31 cellular contexts compared by ENCODE assay signal in genomic region chr20:45639687-45640086, GRCh38. TPM values are rescaled to one million over a fixed set of nuclear protein-coding genes. Genes with fewer than 3 reads are reported as not detected.
DNase-seq lines count a peak whose midpoint lies in the region; ATAC-seq, FAIRE-seq and TF ChIP-seq lines count a peak whose summit lies in the region.
"Had no signal": no experiment of that assay in that cellular context is flagged by ENCODE, and none has a peak within 500 bp of the region (broad histone marks: within the 10 kb centered on the region; RNA-seq: fewer than 3 reads in every experiment).

No MANE protein-coding gene starts in this region.

- H2BK15ac ChIP-seq in IMR-90 (ENCODE audit: low read depth, low read length), result no peak overlapping the region

- no peak for FAIRE-seq in HepG2 (lab: Jason Lieb, UNC)
- FAIRE-seq: GM12878, GM12892, GM18507, GM19239 had no signal

- no peak overlapping the region for H4K8ac ChIP-seq in IMR-90 (ENCODE audit: low read depth in 2 of 2, low read length in 2 of 2)

- H3K9ac ChIP-seq in HepG2 (ENCODE audit: insufficient read depth, low read depth, low read length) (no peak overlapping the region), IMR-90 (ENCODE audit: low read depth, low read length) (no peak overlapping the region)
- H3K9ac ChIP-seq: BLaER1 had no signal

- H3K9me3 Mint-ChIP-seq in activated T-helper 2 cell treated with anti-CD3 and anti-CD28 coated beads, Interferon-gamma antibody, Interleukin-2, Interleukin-4, amounts not matched to agents 10 μg/mL and 5 μg/mL and 100 μg/mL, durations not matched to agents 14 hours and 24 hours and 36 hours, result no peaks in the 10 kb centered on the region
- H3K9me3 Mint-ChIP-seq: CD4-positive, CD25-positive, alpha-beta regulatory T cell; CD8-positive, alpha-beta memory T cell had no signal

- no peak overlapping the region for H2BK5ac ChIP-seq in IMR-90 (ENCODE audit: low read depth, low read length, poor library complexity, severe bottlenecking)

- H3K4me3 ChIP-seq in HepG2 (replicated peaks in 1 of 3; ENCODE audit: insufficient read depth in 1 of 3, low read depth in 2 of 3, low read length in 3 of 3), result no peak overlapping the region
- H3K4me3 ChIP-seq in right lobe of liver, result no peak overlapping the region
- H3K4me3 ChIP-seq in IMR-90 (ENCODE audit: insufficient read depth, low read depth, low read length), result no peak overlapping the region
- H3K4me3 ChIP-seq: BLaER1, GM12878 had no signal

- peaks cover 5% of the 10 kb centered on the region for H3K27me3 Mint-ChIP-seq in activated T-helper 2 cell treated with anti-CD3 and anti-CD28 coated beads, Interferon-gamma antibody, Interleukin-2, Interleukin-4, amounts not matched to agents 10 μg/mL and 5 μg/mL and 100 μg/mL, durations not matched to agents 14 hours and 24 hours and 36 hours (ENCODE audit: low read depth)

- H3K4me1 ChIP-seq in HepG2 (ENCODE audit: insufficient read depth, low read length), result no peaks in the 10 kb centered on the region
- no peaks in the 10 kb centered on the region for H3K4me1 ChIP-seq in right lobe of liver
- H3K4me1 ChIP-seq in IMR-90 (ENCODE audit: control insufficient read depth, insufficient read depth, low read length), result no peaks in the 10 kb centered on the region
- H3K4me1 ChIP-seq: BE2C, BLaER1 had no signal

- CTCF ChIA-PET in HepG2 (lab: Yijun Ruan, JAX; ENCODE audit: low intra/inter-chr PET ratio, low total read pairs) (no interaction called here), IMR-90 (lab: Yijun Ruan, JAX) (interaction anchor here (1.2 kb wide), 1 partner anchor 10 kb away, joined by 3 read pairs; the partner anchor contains the start of gene WFDC10A)

- 5% methylated on average over 5 of the region's 5 CpGs for WGBS in HepG2 (ENCODE audit: low lambda C conversion rate)
- 68% methylated on average over 5 of the region's 5 CpGs for WGBS in right lobe of liver (ENCODE audit: insufficient coverage, low coverage, low lambda C conversion rate, missing lambda C conversion rate)
- 35% methylated on average over 2 of the region's 5 CpGs; no CpG with 5 or more reads in 1 of the 2 experiments for WGBS in IMR-90 (ENCODE audit: extremely low coverage in 2 of 2, insufficient read length in 1 of 2), 2 experiments

- H3K4me2 ChIP-seq in HepG2 (ENCODE audit: low read depth, low read length) (no peak overlapping the region), IMR-90 (ENCODE audit: low read depth, low read length) (no peak overlapping the region)
- H3K4me2 ChIP-seq: BLaER1 had no signal

- no peak overlapping the region for H3K4ac ChIP-seq in IMR-90 (ENCODE audit: low read depth, low read length)

- no peaks in the 10 kb centered on the region for H3K9me1 ChIP-seq in IMR-90 (ENCODE audit: insufficient read depth, low read length)

- H3K27me3 ChIP-seq in HepG2 (ENCODE audit: control insufficient read depth in 1 of 2, insufficient read depth in 2 of 2, low read length in 2 of 2), result no peaks in the 10 kb centered on the region
- H3K27me3 ChIP-seq in right lobe of liver, result no peaks in the 10 kb centered on the region
- no peaks in the 10 kb centered on the region for H3K27me3 ChIP-seq in IMR-90 (ENCODE audit: control insufficient read depth, insufficient read depth, low read length)
- H3K27me3 ChIP-seq: BE2C, BLaER1 had no signal

- H4K20me1 ChIP-seq in HepG2 (ENCODE audit: insufficient read depth, low read length) (no peaks in the 10 kb centered on the region), IMR-90 (ENCODE audit: insufficient read depth, low read length) (no peaks in the 10 kb centered on the region)
- H4K20me1 ChIP-seq: BLaER1 had no signal

- DNase-seq in HepG2 (ENCODE audit: low spot score), result no peak
- DNase-seq in right lobe of liver, result no peak
- no peak for DNase-seq in IMR-90
- DNase-seq in activated T-helper 2 cell treated with anti-CD3 and anti-CD28 coated beads, Interferon-gamma antibody, Interleukin-2, Interleukin-4, amounts not matched to agents 10 μg/mL and 5 μg/mL and 100 μg/mL, durations not matched to agents 14 hours and 24 hours and 36 hours (ENCODE audit: low spot score), result no peak
- DNase-seq in NCI-H774 (lab: John Stamatoyannopoulos, UW), result no peak
- DNase-seq: ACHN; BE2C; C1 segment of cervical spinal cord; CD4-positive, CD25-positive, alpha-beta regulatory T cell; CD8-positive, alpha-beta memory T cell; COR-L47; DMS 273 treated with DMSO at 0.1 percent for 48 hours; DMS153; DMS53; DMS79; DND-41; EL; GDM1 had no signal

- H2AK5ac ChIP-seq in IMR-90 (ENCODE audit: low read depth, low read length), result no peak overlapping the region

- TF ChIP-seq EP300 in HepG2 (IDR thresholded peaks at IDR 0.05; ENCODE audit: low read depth in 2 of 2, low read length in 2 of 2), result no peak
- TF ChIP-seq EP300 in HepG2 (CRISPR knock-in tag; IDR thresholded peaks at IDR 0.05; ENCODE audit: borderline replicate concordance), result no peak

- BruUV-seq in HepG2 (replicated peaks; lab: Mats Ljungman, UMichigan) (no TSS peak), IMR-90 (replicated peaks; lab: Mats Ljungman, UMichigan) (no TSS peak)

- H3K23ac ChIP-seq in IMR-90 (ENCODE audit: low read depth, low read length), result no peak overlapping the region

- no peaks in the 10 kb centered on the region for H3K79me2 ChIP-seq in HepG2 (ENCODE audit: insufficient read depth, low read length)

- intact Hi-C loops in HepG2 (cut with micrococcal nuclease; ENCODE audit: unreplicated experiment) (no loop called here), right lobe of liver (cut with DNase I) (no loop called here), IMR-90 (cut with micrococcal nuclease) (no loop called here)
- intact Hi-C loops in activated T-helper 2 cell treated with anti-CD3 and anti-CD28 coated beads, Interferon-gamma antibody, Interleukin-2, Interleukin-4, amounts not matched to agents 10 μg/mL and 5 μg/mL and 100 μg/mL, durations not matched to agents 14 hours and 24 hours and 36 hours (cut with micrococcal nuclease), result no loop called here

- TF ChIP-seq POLR2A in HepG2 (IDR thresholded peaks at IDR 0.05; ENCODE audit: insufficient read depth in 1 of 2, low read depth in 2 of 2, low read length in 2 of 2) (no peak), right lobe of liver (IDR thresholded peaks at IDR 0.05) (no peak), IMR-90 (IDR thresholded peaks at IDR 0.05; ENCODE audit: low read depth, low read length) (no peak)

- H2AK9ac ChIP-seq in IMR-90 (replicated peaks; ENCODE audit: low read depth, low read length, poor library complexity), result no peak overlapping the region

- H3K4me3 Mint-ChIP-seq in activated T-helper 2 cell treated with anti-CD3 and anti-CD28 coated beads, Interferon-gamma antibody, Interleukin-2, Interleukin-4, amounts not matched to agents 10 μg/mL and 5 μg/mL and 100 μg/mL, durations not matched to agents 14 hours and 24 hours and 36 hours (ENCODE audit: low read depth), result no peak overlapping the region
- H3K4me3 Mint-ChIP-seq: CD14-positive monocyte; CD4-positive, alpha-beta memory T cell; CD4-positive, CD25-positive, alpha-beta regulatory T cell; CD8-positive, alpha-beta memory T cell had no signal

- ATAC-seq in HepG2, result no peak
- no peak for ATAC-seq in right lobe of liver
- ATAC-seq in IMR-90 (ENCODE audit: low read depth), result no peak
- ATAC-seq: GM12878 had no signal

- no peak overlapping the region for H3K27ac Mint-ChIP-seq in activated T-helper 2 cell treated with anti-CD3 and anti-CD28 coated beads, Interferon-gamma antibody, Interleukin-2, Interleukin-4, amounts not matched to agents 10 μg/mL and 5 μg/mL and 100 μg/mL, durations not matched to agents 14 hours and 24 hours and 36 hours
- H3K27ac Mint-ChIP-seq: CD14-positive monocyte; CD4-positive, CD25-positive, alpha-beta regulatory T cell; CD8-positive, alpha-beta memory T cell had no signal

- no peak overlapping the region for H3K14ac ChIP-seq in IMR-90 (replicated peaks; ENCODE audit: low read depth, low read length)

- H3K27ac ChIP-seq in HepG2 (ENCODE audit: extremely low read length, insufficient read depth, low read length), result no peak overlapping the region
- no peak overlapping the region for H3K27ac ChIP-seq in right lobe of liver
- H3K27ac ChIP-seq in IMR-90 (ENCODE audit: insufficient read depth, low read length), result no peak overlapping the region
- H3K27ac ChIP-seq: 22Rv1, BLaER1 had no signal

- TF ChIP-seq RAD21 in HepG2 (CRISPR knock-in tag; IDR thresholded peaks at IDR 0.05) (no peak), IMR-90 (IDR thresholded peaks at IDR 0.05; ENCODE audit: low read length) (no peak)

- TF ChIP-seq CTCF in HepG2 (CRISPR knock-in tag; IDR thresholded peaks at IDR 0.05) (no peak), right lobe of liver (IDR thresholded peaks at IDR 0.05) (no peak), IMR-90 (conservative IDR thresholded peaks at IDR 0.05; ENCODE audit: low read depth, low read length) (no peak)

- no peak overlapping the region for H2AFZ ChIP-seq in HepG2 (ENCODE audit: low read length)
- H2AFZ ChIP-seq in IMR-90 (replicated peaks; ENCODE audit: low read length, poor library complexity), result no peak overlapping the region

- dilution Hi-C loops in IMR-90 (cut with HindIII; ENCODE audit: low sequenced_read_pairs, unreplicated experiment), result no loop called here

- H3K4me1 Mint-ChIP-seq in activated T-helper 2 cell treated with anti-CD3 and anti-CD28 coated beads, Interferon-gamma antibody, Interleukin-2, Interleukin-4, amounts not matched to agents 10 μg/mL and 5 μg/mL and 100 μg/mL, durations not matched to agents 14 hours and 24 hours and 36 hours (ENCODE audit: low read depth), result no peaks in the 10 kb centered on the region
- H3K4me1 Mint-ChIP-seq: CD14-positive monocyte; CD4-positive, alpha-beta memory T cell; CD4-positive, CD25-positive, alpha-beta regulatory T cell; CD8-positive, alpha-beta memory T cell had no signal

- no peak overlapping the region for H2BK120ac ChIP-seq in IMR-90 (ENCODE audit: low read depth, low read length)

- POLR2A ChIA-PET in HepG2 (lab: Yijun Ruan, JAX) (no interaction called here), IMR-90 (lab: Charles Lee; ENCODE audit: unreplicated experiment) (no interaction called here)

- in situ Hi-C loops in HepG2 (cut with HindIII; ENCODE audit: extremely low pct_ligation_motif_present, low pct_unique_long_range_greater_than_20kb) (no loop called here), IMR-90 (cut with MboI; ENCODE audit: low sequenced_read_pairs) (no loop called here)

- H2BK20ac ChIP-seq in IMR-90 (ENCODE audit: low read depth, low read length), result no peak overlapping the region

- H3K36me3 Mint-ChIP-seq in activated T-helper 2 cell treated with anti-CD3 and anti-CD28 coated beads, Interferon-gamma antibody, Interleukin-2, Interleukin-4, amounts not matched to agents 10 μg/mL and 5 μg/mL and 100 μg/mL, durations not matched to agents 14 hours and 24 hours and 36 hours (ENCODE audit: low read depth), result no peaks in the 10 kb centered on the region
- H3K36me3 Mint-ChIP-seq: CD14-positive monocyte; CD4-positive, alpha-beta memory T cell; CD4-positive, CD25-positive, alpha-beta regulatory T cell; CD8-positive, alpha-beta memory T cell had no signal

- H3K36me3 ChIP-seq in HepG2 (replicated peaks in 1 of 2; ENCODE audit: control insufficient read depth in 1 of 2, insufficient read depth in 2 of 2, low read length in 2 of 2) (no peaks in the 10 kb centered on the region), right lobe of liver (no peaks in the 10 kb centered on the region), IMR-90 (ENCODE audit: control insufficient read depth, insufficient read depth, low read length) (no peaks in the 10 kb centered on the region)
- H3K36me3 ChIP-seq: BE2C, BLaER1 had no signal

- H3K79me1 ChIP-seq in IMR-90 (ENCODE audit: low read depth in 1 of 2, low read length in 2 of 2), result no peaks in the 10 kb centered on the region

- no peak overlapping the region for H4K91ac ChIP-seq in IMR-90 (ENCODE audit: insufficient read depth, low read depth, low read length)

- H3K18ac ChIP-seq in IMR-90 (ENCODE audit: low read depth, low read length), result no peak overlapping the region

- no peak overlapping the region for H4K5ac ChIP-seq in IMR-90 (ENCODE audit: low read depth, low read length)

- no peak overlapping the region for H3K56ac ChIP-seq in IMR-90 (ENCODE audit: extremely low read depth, insufficient read depth, low read length)

- H3K9me3 ChIP-seq in HepG2 (ENCODE audit: low read length), result no peaks in the 10 kb centered on the region
- no peaks in the 10 kb centered on the region for H3K9me3 ChIP-seq in right lobe of liver
- H3K9me3 ChIP-seq in IMR-90 (ENCODE audit: control insufficient read depth, insufficient read depth, low read length), result no peaks in the 10 kb centered on the region
- H3K9me3 ChIP-seq: BE2C, BLaER1 had no signal

RNA-seq across cellular contexts. Expression of gene WFDC9, which starts 8.6 kb away (rescaled TPM):
- total RNA-seq in HepG2 (2016; rRNA removed; fragmentation: Illumina TruSeq; extraction: Trizol), result not detected in 2 replicates
- not detected in 2 replicates for total RNA-seq in HepG2 (2016; cell fraction: cytosol; rRNA removed; fragmentation: Illumina TruSeq; extraction: Trizol; ENCODE audit: low read depth)
- total RNA-seq in HepG2 (2016; cell fraction: insoluble cytoplasmic fraction; rRNA removed; fragmentation: Illumina TruSeq; extraction: Trizol), result not detected in 2 replicates
- total RNA-seq in HepG2 (2016; cell fraction: membrane; rRNA removed; fragmentation: Illumina TruSeq; extraction: Trizol), result not detected in 2 replicates
- not detected in 2 replicates for total RNA-seq in HepG2 (2016; cell fraction: nucleus; rRNA removed; fragmentation: Illumina TruSeq; extraction: Trizol)
- polyA plus RNA-seq in HepG2 (2011; rRNA removed), result not detected in 2 replicates
- not detected in 2 replicates for polyA plus RNA-seq in HepG2 (2011; cell fraction: cytosol; rRNA removed)
- polyA plus RNA-seq in HepG2 (2011; cell fraction: nucleus; rRNA removed), result not detected in 2 replicates
- not detected in 2 replicates for polyA plus RNA-seq in HepG2 (2012)
- not detected in 2 replicates for polyA plus RNA-seq in HepG2 (2016; cell fraction: cytosol; fragmentation: Illumina TruSeq; extraction: Trizol; ENCODE audit: low read depth)
- not detected in 2 replicates for polyA plus RNA-seq in HepG2 (2016; cell fraction: insoluble cytoplasmic fraction; fragmentation: Illumina TruSeq; extraction: Trizol; ENCODE audit: low read depth)
- not detected in 2 replicates for polyA plus RNA-seq in HepG2 (2016; cell fraction: membrane; fragmentation: Illumina TruSeq; extraction: Trizol; ENCODE audit: low read depth)
- not detected in 2 replicates for polyA plus RNA-seq in HepG2 (2016; cell fraction: nucleus; fragmentation: Illumina TruSeq; extraction: Trizol; ENCODE audit: insufficient read depth, low read depth)
- polyA minus RNA-seq in HepG2 (2011; rRNA and poly(A)+ RNA removed; ENCODE audit: low replicate concordance), result not detected in 2 replicates
- not detected in 2 replicates for polyA minus RNA-seq in HepG2 (2011; cell fraction: cytosol; rRNA and poly(A)+ RNA removed)
- polyA minus RNA-seq in HepG2 (2011; cell fraction: nucleus; rRNA and poly(A)+ RNA removed), result not detected in 2 replicates
- not detected for total RNA-seq in right lobe of liver
- total RNA-seq in IMR-90 (2012; rRNA removed), result not detected in 2 replicates
- not detected in 2 replicates for polyA plus RNA-seq in IMR-90 (2012; rRNA removed)
- polyA plus RNA-seq in IMR-90 (2012; cell fraction: cytosol; rRNA removed), result not detected in 2 replicates
- not detected in 2 replicates for polyA plus RNA-seq in IMR-90 (2012; cell fraction: nucleus; rRNA removed; ENCODE audit: low replicate concordance)
- not detected in 2 replicates for total RNA-seq in activated T-helper 2 cell treated with anti-CD3 and anti-CD28 coated beads, Interferon-gamma antibody, Interleukin-2, Interleukin-4, amounts not matched to agents 10 μg/mL and 5 μg/mL and 100 μg/mL, durations not matched to agents 14 hours and 24 hours and 36 hours
- total RNA-seq: A172; A673; CD4-positive, alpha-beta memory T cell; CD4-positive, CD25-positive, alpha-beta regulatory T cell; CD8-positive, alpha-beta memory T cell; Daoy; G401; GM12878 had no signal
- polyA plus RNA-seq: AG04450; CD14-positive monocyte; CD4-positive, alpha-beta memory T cell; CD4-positive, CD25-positive, alpha-beta regulatory T cell; CD8-positive, alpha-beta memory T cell; GM12878 had no signal

RNA-seq across cellular contexts. Expression of gene WFDC10A, which starts 10.1 kb away (rescaled TPM):
- total RNA-seq in HepG2 (2016; rRNA removed; fragmentation: Illumina TruSeq; extraction: Trizol), result not detected in 2 replicates
- not detected in 2 replicates for total RNA-seq in HepG2 (2016; cell fraction: cytosol; rRNA removed; fragmentation: Illumina TruSeq; extraction: Trizol; ENCODE audit: low read depth)
- not detected in 2 replicates for total RNA-seq in HepG2 (2016; cell fraction: insoluble cytoplasmic fraction; rRNA removed; fragmentation: Illumina TruSeq; extraction: Trizol)
- not detected in 2 replicates for total RNA-seq in HepG2 (2016; cell fraction: membrane; rRNA removed; fragmentation: Illumina TruSeq; extraction: Trizol)
- not detected in 2 replicates for total RNA-seq in HepG2 (2016; cell fraction: nucleus; rRNA removed; fragmentation: Illumina TruSeq; extraction: Trizol)
- polyA plus RNA-seq in HepG2 (2011; rRNA removed), result not detected in 2 replicates
- polyA plus RNA-seq in HepG2 (2011; cell fraction: cytosol; rRNA removed), result not detected in 2 replicates
- polyA plus RNA-seq in HepG2 (2011; cell fraction: nucleus; rRNA removed), result not detected in 2 replicates
- not detected in 2 replicates for polyA plus RNA-seq in HepG2 (2012)
- not detected in 2 replicates for polyA plus RNA-seq in HepG2 (2016; cell fraction: cytosol; fragmentation: Illumina TruSeq; extraction: Trizol; ENCODE audit: low read depth)
- not detected in 2 replicates for polyA plus RNA-seq in HepG2 (2016; cell fraction: insoluble cytoplasmic fraction; fragmentation: Illumina TruSeq; extraction: Trizol; ENCODE audit: low read depth)
- polyA plus RNA-seq in HepG2 (2016; cell fraction: membrane; fragmentation: Illumina TruSeq; extraction: Trizol; ENCODE audit: low read depth), result not detected in 2 replicates
- not detected in 2 replicates for polyA plus RNA-seq in HepG2 (2016; cell fraction: nucleus; fragmentation: Illumina TruSeq; extraction: Trizol; ENCODE audit: insufficient read depth, low read depth)
- not detected in 2 replicates for polyA minus RNA-seq in HepG2 (2011; rRNA and poly(A)+ RNA removed; ENCODE audit: low replicate concordance)
- polyA minus RNA-seq in HepG2 (2011; cell fraction: cytosol; rRNA and poly(A)+ RNA removed), result not detected in 2 replicates
- polyA minus RNA-seq in HepG2 (2011; cell fraction: nucleus; rRNA and poly(A)+ RNA removed), result not detected in 2 replicates
- total RNA-seq in right lobe of liver, result not detected
- not detected in 2 replicates for total RNA-seq in IMR-90 (2012; rRNA removed)
- polyA plus RNA-seq in IMR-90 (2012; rRNA removed), result not detected in 2 replicates
- not detected in 2 replicates for polyA plus RNA-seq in IMR-90 (2012; cell fraction: cytosol; rRNA removed)
- polyA plus RNA-seq in IMR-90 (2012; cell fraction: nucleus; rRNA removed; ENCODE audit: low replicate concordance), result not detected in 2 replicates
- not detected in 2 replicates for total RNA-seq in activated T-helper 2 cell treated with anti-CD3 and anti-CD28 coated beads, Interferon-gamma antibody, Interleukin-2, Interleukin-4, amounts not matched to agents 10 μg/mL and 5 μg/mL and 100 μg/mL, durations not matched to agents 14 hours and 24 hours and 36 hours
- total RNA-seq: A172; A673; CD4-positive, alpha-beta memory T cell; CD4-positive, CD25-positive, alpha-beta regulatory T cell; CD8-positive, alpha-beta memory T cell; Daoy; G401; GM12878 had no signal
- polyA plus RNA-seq: AG04450; CD14-positive monocyte; CD4-positive, alpha-beta memory T cell; CD4-positive, CD25-positive, alpha-beta regulatory T cell; CD8-positive, alpha-beta memory T cell; GM12878 had no signal

RNA-seq across cellular contexts. Expression of gene WFDC11, which starts 30.4 kb away (rescaled TPM):
- total RNA-seq in HepG2 (2016; rRNA removed; fragmentation: Illumina TruSeq; extraction: Trizol), result not detected in 2 replicates
- total RNA-seq in HepG2 (2016; cell fraction: cytosol; rRNA removed; fragmentation: Illumina TruSeq; extraction: Trizol; ENCODE audit: low read depth), result not detected in 2 replicates
- not detected in 2 replicates for total RNA-seq in HepG2 (2016; cell fraction: insoluble cytoplasmic fraction; rRNA removed; fragmentation: Illumina TruSeq; extraction: Trizol)
- total RNA-seq in HepG2 (2016; cell fraction: membrane; rRNA removed; fragmentation: Illumina TruSeq; extraction: Trizol), result not detected in 2 replicates
- total RNA-seq in HepG2 (2016; cell fraction: nucleus; rRNA removed; fragmentation: Illumina TruSeq; extraction: Trizol), result not detected in 2 replicates
- not detected in 2 replicates for polyA plus RNA-seq in HepG2 (2011; rRNA removed)
- polyA plus RNA-seq in HepG2 (2011; cell fraction: cytosol; rRNA removed), result not detected in 2 replicates
- not detected in 2 replicates for polyA plus RNA-seq in HepG2 (2011; cell fraction: nucleus; rRNA removed)
- polyA plus RNA-seq in HepG2 (2012), result not detected in 2 replicates
- polyA plus RNA-seq in HepG2 (2016; cell fraction: cytosol; fragmentation: Illumina TruSeq; extraction: Trizol; ENCODE audit: low read depth), result not detected in 2 replicates
- polyA plus RNA-seq in HepG2 (2016; cell fraction: insoluble cytoplasmic fraction; fragmentation: Illumina TruSeq; extraction: Trizol; ENCODE audit: low read depth), result not detected in 2 replicates
- not detected in 2 replicates for polyA plus RNA-seq in HepG2 (2016; cell fraction: membrane; fragmentation: Illumina TruSeq; extraction: Trizol; ENCODE audit: low read depth)
- not detected in 2 replicates for polyA plus RNA-seq in HepG2 (2016; cell fraction: nucleus; fragmentation: Illumina TruSeq; extraction: Trizol; ENCODE audit: insufficient read depth, low read depth)
- polyA minus RNA-seq in HepG2 (2011; rRNA and poly(A)+ RNA removed; ENCODE audit: low replicate concordance), result not detected in 2 replicates
- not detected in 2 replicates for polyA minus RNA-seq in HepG2 (2011; cell fraction: cytosol; rRNA and poly(A)+ RNA removed)
- not detected in 2 replicates for polyA minus RNA-seq in HepG2 (2011; cell fraction: nucleus; rRNA and poly(A)+ RNA removed)
- not detected for total RNA-seq in right lobe of liver
- not detected in 2 replicates for total RNA-seq in IMR-90 (2012; rRNA removed)
- not detected in 2 replicates for polyA plus RNA-seq in IMR-90 (2012; rRNA removed)
- not detected in 2 replicates for polyA plus RNA-seq in IMR-90 (2012; cell fraction: cytosol; rRNA removed)
- not detected in 2 replicates for polyA plus RNA-seq in IMR-90 (2012; cell fraction: nucleus; rRNA removed; ENCODE audit: low replicate concordance)
- not detected in 2 replicates for total RNA-seq in activated T-helper 2 cell treated with anti-CD3 and anti-CD28 coated beads, Interferon-gamma antibody, Interleukin-2, Interleukin-4, amounts not matched to agents 10 μg/mL and 5 μg/mL and 100 μg/mL, durations not matched to agents 14 hours and 24 hours and 36 hours
- total RNA-seq: A172; A673; CD4-positive, alpha-beta memory T cell; CD4-positive, CD25-positive, alpha-beta regulatory T cell; CD8-positive, alpha-beta memory T cell; Daoy; G401; GM12878 had no signal
- polyA plus RNA-seq: AG04450; CD14-positive monocyte; CD4-positive, alpha-beta memory T cell; CD4-positive, CD25-positive, alpha-beta regulatory T cell; CD8-positive, alpha-beta memory T cell; GM12878 had no signal
